1 cellular context compared by ENCODE assay signal in the genomic region with DNA sequence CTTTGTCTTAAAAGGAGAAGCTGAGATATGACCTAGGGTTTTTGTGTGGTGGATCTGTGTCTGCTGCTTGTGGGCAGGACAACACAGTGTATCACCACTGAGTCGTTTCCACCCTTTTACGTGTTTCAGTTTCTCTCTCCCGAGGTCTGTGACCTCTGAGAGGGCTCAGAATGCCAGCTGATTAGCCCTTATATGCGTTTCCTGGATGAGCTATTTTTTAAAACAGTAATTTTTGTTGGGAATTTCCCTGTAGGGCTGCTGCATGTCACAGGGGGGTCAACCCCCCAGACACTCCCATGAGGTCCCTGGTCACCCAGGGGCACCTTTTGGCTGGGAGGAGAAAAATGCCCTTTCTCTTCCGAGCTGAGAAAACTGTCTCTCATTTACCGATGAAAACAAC.
TF ChIP-seq lines count a peak whose summit lies in the region.

No MANE protein-coding gene starts in this region.

TF ChIP-seq in WTC11, 78 proteins besides CTCF, POLR2A, EP300 and RAD21 (continued from another document):
- TF ChIP-seq AFF4 (CRISPR knock-in tag; IDR thresholded peaks at IDR 0.05; ENCODE audit: borderline replicate concordance), result no peak
- TF ChIP-seq, protein P1, sequence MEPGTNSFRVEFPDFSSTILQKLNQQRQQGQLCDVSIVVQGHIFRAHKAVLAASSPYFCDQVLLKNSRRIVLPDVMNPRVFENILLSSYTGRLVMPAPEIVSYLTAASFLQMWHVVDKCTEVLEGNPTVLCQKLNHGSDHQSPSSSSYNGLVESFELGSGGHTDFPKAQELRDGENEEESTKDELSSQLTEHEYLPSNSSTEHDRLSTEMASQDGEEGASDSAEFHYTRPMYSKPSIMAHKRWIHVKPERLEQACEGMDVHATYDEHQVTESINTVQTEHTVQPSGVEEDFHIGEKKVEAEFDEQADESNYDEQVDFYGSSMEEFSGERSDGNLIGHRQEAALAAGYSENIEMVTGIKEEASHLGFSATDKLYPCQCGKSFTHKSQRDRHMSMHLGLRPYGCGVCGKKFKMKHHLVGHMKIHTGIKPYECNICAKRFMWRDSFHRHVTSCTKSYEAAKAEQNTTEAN (CRISPR knock-in tag; IDR thresholded peaks at IDR 0.05), result no peak
- TF ChIP-seq, protein P2, sequence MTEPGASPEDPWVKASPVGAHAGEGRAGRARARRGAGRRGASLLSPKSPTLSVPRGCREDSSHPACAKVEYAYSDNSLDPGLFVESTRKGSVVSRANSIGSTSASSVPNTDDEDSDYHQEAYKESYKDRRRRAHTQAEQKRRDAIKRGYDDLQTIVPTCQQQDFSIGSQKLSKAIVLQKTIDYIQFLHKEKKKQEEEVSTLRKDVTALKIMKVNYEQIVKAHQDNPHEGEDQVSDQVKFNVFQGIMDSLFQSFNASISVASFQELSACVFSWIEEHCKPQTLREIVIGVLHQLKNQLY (CRISPR knock-in tag; IDR thresholded peaks at IDR 0.05), result no peak
- no peak for TF ChIP-seq NFATC4 (CRISPR knock-in tag; IDR thresholded peaks at IDR 0.05)
- TF ChIP-seq ZNF532 (CRISPR knock-in tag; IDR thresholded peaks at IDR 0.05; ENCODE audit: borderline replicate concordance), result no peak
- no peak for TF ChIP-seq TEAD4 (CRISPR knock-in tag; IDR thresholded peaks at IDR 0.05)
- TF ChIP-seq ZNF512 (CRISPR knock-in tag; IDR thresholded peaks at IDR 0.05; ENCODE audit: borderline replicate concordance), result no peak
- TF ChIP-seq ESRRA (CRISPR knock-in tag; IDR thresholded peaks at IDR 0.05; ENCODE audit: borderline replicate concordance), result no peak
- TF ChIP-seq, protein P3, sequence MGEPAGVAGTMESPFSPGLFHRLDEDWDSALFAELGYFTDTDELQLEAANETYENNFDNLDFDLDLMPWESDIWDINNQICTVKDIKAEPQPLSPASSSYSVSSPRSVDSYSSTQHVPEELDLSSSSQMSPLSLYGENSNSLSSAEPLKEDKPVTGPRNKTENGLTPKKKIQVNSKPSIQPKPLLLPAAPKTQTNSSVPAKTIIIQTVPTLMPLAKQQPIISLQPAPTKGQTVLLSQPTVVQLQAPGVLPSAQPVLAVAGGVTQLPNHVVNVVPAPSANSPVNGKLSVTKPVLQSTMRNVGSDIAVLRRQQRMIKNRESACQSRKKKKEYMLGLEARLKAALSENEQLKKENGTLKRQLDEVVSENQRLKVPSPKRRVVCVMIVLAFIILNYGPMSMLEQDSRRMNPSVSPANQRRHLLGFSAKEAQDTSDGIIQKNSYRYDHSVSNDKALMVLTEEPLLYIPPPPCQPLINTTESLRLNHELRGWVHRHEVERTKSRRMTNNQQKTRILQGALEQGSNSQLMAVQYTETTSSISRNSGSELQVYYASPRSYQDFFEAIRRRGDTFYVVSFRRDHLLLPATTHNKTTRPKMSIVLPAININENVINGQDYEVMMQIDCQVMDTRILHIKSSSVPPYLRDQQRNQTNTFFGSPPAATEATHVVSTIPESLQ (CRISPR knock-in tag; IDR thresholded peaks at IDR 0.05), result no peak
- no peak for TF ChIP-seq ETV6 (CRISPR knock-in tag; IDR thresholded peaks at IDR 0.05)
